In genomic region chr6:6915813-6916547, GRCh38 we compare ENCODE assay signal across 8 cellular contexts.
DNase-seq lines count a peak whose midpoint lies in the region; ATAC-seq and TF ChIP-seq lines count a peak whose summit lies in the region.

No MANE protein-coding gene starts in this region.

- in situ Hi-C loops in gastrocnemius medialis (cut with MboI; ENCODE audit: low sequenced_read_pairs in 4 of 4), result loop anchor here in 3 of 4 donors (25.0 kb wide), 2 partner anchors 179 to 321 kb away; no protein-coding TSS in a partner anchor

- DNase-seq in GF-D8 (lab: John Stamatoyannopoulos, UW), result peak; percentile 94
- DNase-seq in activated B cell treated with CpG ODN at 0.5 μM for 24 hours, result no peak
- peak; percentile 61 to 87 (median 75) for DNase-seq in right cardiac atrium
- DNase-seq in gastrocnemius medialis, result peak; percentile 82 to 84
- no peak for DNase-seq in NCI-H1694 (lab: John Stamatoyannopoulos, UW)
- DNase-seq in activated naive CD4-positive, alpha-beta T cell treated with anti-CD3 and anti-CD28 coated beads for 36 hours, result no peak
- no peak for DNase-seq in GM10248 (ENCODE audit: extremely low spot score)
- no peak for DNase-seq in amniotic stem cell (lab: John Stamatoyannopoulos, UW)

- H3K4me1 Mint-ChIP-seq in activated B cell treated with CpG ODN at 0.5 μM for 24 hours, result peaks cover 11% of the 10 kb centered on the region
- H3K4me1 Mint-ChIP-seq in activated naive CD4-positive, alpha-beta T cell treated with anti-CD3 and anti-CD28 coated beads for 36 hours (ENCODE audit: low read depth), result peaks cover 30% of the 10 kb centered on the region

- H3K36me3 ChIP-seq in gastrocnemius medialis, result no peaks in the 10 kb centered on the region

- peak overlapping the region; percentile 92 for H3K27ac ChIP-seq in right cardiac atrium (ENCODE audit: low read length)
- H3K27ac ChIP-seq in gastrocnemius medialis, result peak overlapping the region; percentile 80 to 96 (median 89)

- CTCF ChIA-PET in activated B cell treated with CpG ODN at 0.5 μM for 24 hours (lab: Charles Lee), result no interaction called here
- CTCF ChIA-PET in activated naive CD4-positive, alpha-beta T cell treated with anti-CD3 and anti-CD28 coated beads for 36 hours (lab: Charles Lee), result interaction anchor here (0.7 to 1.2 kb wide), 3 partner anchors 13 to 191 kb away, joined by 3 to 4 read pairs (median 3); no protein-coding TSS in a partner anchor
- CTCF ChIA-PET in GM10248 (lab: Yijun Ruan, JAX), result interaction anchor here (0.8 to 2.2 kb wide), 4 partner anchors 10 to 327 kb away, joined by 3 to 6 read pairs (median 3); no protein-coding TSS in a partner anchor

- WGBS in right cardiac atrium, result 12% methylated on average over 9 of the region's 9 CpGs

- TF ChIP-seq POLR2A in gastrocnemius medialis (IDR thresholded peaks at IDR 0.05), result no peak

- intact Hi-C loops in activated B cell treated with CpG ODN at 0.5 μM for 24 hours (cut with micrococcal nuclease) (no loop called here), right cardiac atrium (cut with DNase I) (no loop called here), gastrocnemius medialis (cut with DNase I; ENCODE audit: low total_unique reads) (no loop called here)
- intact Hi-C loops in activated naive CD4-positive, alpha-beta T cell treated with anti-CD3 and anti-CD28 coated beads for 36 hours (cut with micrococcal nuclease), result loop anchor here (5.0 kb wide), 4 partner anchors 191 to 326 kb away; partner anchors contain the start of gene RREB1

- H3K4me1 ChIP-seq in right cardiac atrium (ENCODE audit: control insufficient read depth, insufficient read depth, low read length) (peaks cover 8% of the 10 kb centered on the region), gastrocnemius medialis (peaks cover 47 to 68% of the 10 kb centered on the region in 2 donors)

- no peaks in the 10 kb centered on the region for H3K36me3 Mint-ChIP-seq in activated B cell treated with CpG ODN at 0.5 μM for 24 hours (ENCODE audit: low read depth)
- no peaks in the 10 kb centered on the region for H3K36me3 Mint-ChIP-seq in activated naive CD4-positive, alpha-beta T cell treated with anti-CD3 and anti-CD28 coated beads for 36 hours (ENCODE audit: low read depth)

- POLR2A ChIA-PET in activated B cell treated with CpG ODN at 0.5 μM for 24 hours (lab: Charles Lee), result no interaction called here
- POLR2A ChIA-PET in GM10248 (lab: Yijun Ruan, JAX), result no interaction called here

- peak overlapping the region; percentile 48 for H3K4me3 Mint-ChIP-seq in activated B cell treated with CpG ODN at 0.5 μM for 24 hours
- H3K4me3 Mint-ChIP-seq in activated naive CD4-positive, alpha-beta T cell treated with anti-CD3 and anti-CD28 coated beads for 36 hours, result no peak overlapping the region

- no peaks in the 10 kb centered on the region for H3K9me3 ChIP-seq in right cardiac atrium (ENCODE audit: control insufficient read depth, low read length)
- no peaks in the 10 kb centered on the region for H3K9me3 ChIP-seq in gastrocnemius medialis

- H3K4me3 ChIP-seq in right cardiac atrium (ENCODE audit: low read length), result peak overlapping the region; percentile 24
- H3K4me3 ChIP-seq in gastrocnemius medialis, result peak overlapping the region; percentile 28 to 50 (median 32)

- H3K27me3 Mint-ChIP-seq in activated B cell treated with CpG ODN at 0.5 μM for 24 hours, result no peaks in the 10 kb centered on the region
- H3K27me3 Mint-ChIP-seq in activated naive CD4-positive, alpha-beta T cell treated with anti-CD3 and anti-CD28 coated beads for 36 hours (ENCODE audit: low read depth), result peaks cover 27% of the 10 kb centered on the region

- H3K9me3 Mint-ChIP-seq in activated B cell treated with CpG ODN at 0.5 μM for 24 hours, result no peaks in the 10 kb centered on the region
- H3K9me3 Mint-ChIP-seq in activated naive CD4-positive, alpha-beta T cell treated with anti-CD3 and anti-CD28 coated beads for 36 hours, result no peaks in the 10 kb centered on the region

- H3K27me3 ChIP-seq in right cardiac atrium (ENCODE audit: control insufficient read depth, insufficient read depth), result no peaks in the 10 kb centered on the region
- no peaks in the 10 kb centered on the region for H3K27me3 ChIP-seq in gastrocnemius medialis

- TF ChIP-seq CTCF in activated B cell treated with CpG ODN at 0.5 μM for 24 hours (IDR thresholded peaks at IDR 0.05) (no peak), gastrocnemius medialis (IDR thresholded peaks at IDR 0.05 in 4 of 5, conservative IDR thresholded peaks at IDR 0.05 in 1 of 5) (no peak), GM10248 (IDR thresholded peaks at IDR 0.05; ENCODE audit: control extremely low read depth, extremely low read depth, low read depth, missing control alignments) (no peak)

- ATAC-seq in activated B cell treated with CpG ODN at 0.5 μM for 24 hours (ENCODE audit: low read depth), result no peak
- peak; percentile 67 to 77 for ATAC-seq in right cardiac atrium
- peak; percentile 83 to 84 for ATAC-seq in gastrocnemius medialis

- H3K27ac Mint-ChIP-seq in activated B cell treated with CpG ODN at 0.5 μM for 24 hours, result no peak overlapping the region
- H3K27ac Mint-ChIP-seq in activated naive CD4-positive, alpha-beta T cell treated with anti-CD3 and anti-CD28 coated beads for 36 hours, result no peak overlapping the region

Comparison
In these comparisons a context has a peak if more than half of its experiments do, and no peak if none do; other contexts are left out.
1. DNase-seq: peak in GF-D8 (single experiment), right cardiac atrium (3 of 3) and gastrocnemius medialis (2 of 2); none in activated B cell treated with CpG ODN at 0.5 μM for 24 hours (single experiment), NCI-H1694 (single experiment), activated naive CD4-positive, alpha-beta T cell treated with anti-CD3 and anti-CD28 coated beads for 36 hours (single experiment), GM10248 (single experiment) and amniotic stem cell (single experiment).